ENCODE assay signal across 1 cellular context in genomic region chr17:75846701-75847594, GRCh38.
A peak's percentile ranks its signal among the peaks of the same experiment; 100 is the strongest.
TF ChIP-seq lines count a peak whose summit lies in the region.

No MANE protein-coding gene starts in this region.

TF ChIP-seq in HepG2, 621 proteins besides CTCF, POLR2A, EP300 and RAD21 (continued from another document and continues in another):
- peak; percentile 62 for TF ChIP-seq DBP (CRISPR knock-in tag; IDR thresholded peaks at IDR 0.05; ENCODE audit: not compliant biosample characterization)
- TF ChIP-seq ZNF569 (CRISPR knock-in tag; IDR thresholded peaks at IDR 0.05; ENCODE audit: borderline replicate concordance), result no peak
- TF ChIP-seq SYNCRIP (IDR thresholded peaks at IDR 0.05; ENCODE audit: insufficient read depth, low read depth, low read length), result no peak
- no peak for TF ChIP-seq SOX6 (IDR thresholded peaks at IDR 0.05)
- peak; percentile 93 for TF ChIP-seq SOX6 (CRISPR knock-in tag; IDR thresholded peaks at IDR 0.05)
- TF ChIP-seq ZMAT5 (CRISPR knock-in tag; IDR thresholded peaks at IDR 0.05; ENCODE audit: borderline replicate concordance, low read depth), result no peak
- TF ChIP-seq POLR2AphosphoS5 (IDR thresholded peaks at IDR 0.05; ENCODE audit: low read depth, low read length), result no peak
- no peak for TF ChIP-seq PTBP1 (IDR thresholded peaks at IDR 0.05; ENCODE audit: low read depth, low read length, poor library complexity, severe bottlenecking)
- TF ChIP-seq HMGXB3 (CRISPR knock-in tag; IDR thresholded peaks at IDR 0.05; ENCODE audit: borderline replicate concordance), result peak; percentile 32; the same call in 1 of the 2 replicates
- no peak for TF ChIP-seq KAT2B (IDR thresholded peaks at IDR 0.05; ENCODE audit: borderline replicate concordance, low read depth, low read length)
- TF ChIP-seq EEA1 (CRISPR knock-in tag; IDR thresholded peaks at IDR 0.05; ENCODE audit: borderline replicate concordance), result no peak
- peak; percentile 64; the same call in 1 of the 2 replicates for TF ChIP-seq SRY (CRISPR knock-in tag; IDR thresholded peaks at IDR 0.05)
- no peak for TF ChIP-seq WIZ (CRISPR knock-in tag; IDR thresholded peaks at IDR 0.05)
- TF ChIP-seq ZNF773 (CRISPR knock-in tag; IDR thresholded peaks at IDR 0.05; ENCODE audit: borderline replicate concordance), result 0 out of 2 replicates have a peak, but pooled peaks have one; percentile 38
- TF ChIP-seq MXD3 (CRISPR knock-in tag; IDR thresholded peaks at IDR 0.05), result peak; percentile 76
- peak; percentile 92 for TF ChIP-seq TAF15 (IDR thresholded peaks at IDR 0.05; ENCODE audit: low read depth, low read length, poor library complexity, severe bottlenecking)
- no peak for TF ChIP-seq GPN1 (CRISPR knock-in tag; IDR thresholded peaks at IDR 0.05; ENCODE audit: borderline replicate concordance)
- TF ChIP-seq ATF5 (CRISPR knock-in tag; IDR thresholded peaks at IDR 0.05; ENCODE audit: low read depth), result no peak
- no peak for TF ChIP-seq ZNF576 (CRISPR knock-in tag; IDR thresholded peaks at IDR 0.05)
- peak; percentile 81 for TF ChIP-seq KLF6 (CRISPR knock-in tag; IDR thresholded peaks at IDR 0.05)
- no peak for TF ChIP-seq ZNF10 (CRISPR knock-in tag; IDR thresholded peaks at IDR 0.05; ENCODE audit: borderline replicate concordance, low read depth)
- no peak for TF ChIP-seq HNRNPH1 (optimal IDR thresholded peaks at IDR 0.05; ENCODE audit: low read depth, low read length)
- no peak; the same call in 1 of the 2 replicates for TF ChIP-seq ATF6 (CRISPR knock-in tag; conservative IDR thresholded peaks at IDR 0.05)
- TF ChIP-seq DMAP1 (CRISPR knock-in tag; IDR thresholded peaks at IDR 0.05), result peak; percentile 71; the same call in 1 of the 2 replicates
- TF ChIP-seq PRPF4 (IDR thresholded peaks at IDR 0.05; ENCODE audit: low read depth, low read length, poor library complexity, severe bottlenecking), result no peak
- peak; percentile 83 for TF ChIP-seq TFDP1 (CRISPR knock-in tag; IDR thresholded peaks at IDR 0.05; ENCODE audit: borderline replicate concordance)
- peak; percentile 55; the same call in 1 of the 2 replicates for TF ChIP-seq ZBTB21 (CRISPR knock-in tag; IDR thresholded peaks at IDR 0.05)
- TF ChIP-seq PRDM15 (CRISPR knock-in tag; IDR thresholded peaks at IDR 0.05), result no peak
- 0 out of 2 replicates have a peak, but pooled peaks have one; percentile 65 for TF ChIP-seq ISL2 (CRISPR knock-in tag; IDR thresholded peaks at IDR 0.05)
- 0 out of 2 replicates have a peak, but pooled peaks have one; percentile 33 for TF ChIP-seq HOMEZ (CRISPR knock-in tag; IDR thresholded peaks at IDR 0.05; ENCODE audit: low read depth)
- TF ChIP-seq ZNF790 (CRISPR knock-in tag; IDR thresholded peaks at IDR 0.05; ENCODE audit: borderline replicate concordance), result no peak
- no peak for TF ChIP-seq ZBTB1 (CRISPR knock-in tag; IDR thresholded peaks at IDR 0.05; ENCODE audit: borderline replicate concordance)
- no peak; the same call in 1 of the 2 replicates for TF ChIP-seq ZBTB3 (CRISPR knock-in tag; IDR thresholded peaks at IDR 0.05; ENCODE audit: borderline replicate concordance, low read depth)
- peak; percentile 92 for TF ChIP-seq RNF2 (conservative IDR thresholded peaks at IDR 0.05; ENCODE audit: low read depth)
- TF ChIP-seq DR1 (CRISPR knock-in tag; IDR thresholded peaks at IDR 0.05), result peak; percentile 60
- TF ChIP-seq ZNF546 (CRISPR knock-in tag; conservative IDR thresholded peaks at IDR 0.05), result no peak
- TF ChIP-seq HHEX (CRISPR knock-in tag; IDR thresholded peaks at IDR 0.05), result peak; percentile 84
- no peak for TF ChIP-seq CREBL2 (CRISPR knock-in tag; IDR thresholded peaks at IDR 0.05; ENCODE audit: borderline replicate concordance)
- TF ChIP-seq ZNF841 (CRISPR knock-in tag; IDR thresholded peaks at IDR 0.05; ENCODE audit: borderline replicate concordance), result 0 out of 2 replicates have a peak, but pooled peaks have one; percentile 23
- TF ChIP-seq NFE2 (CRISPR knock-in tag; IDR thresholded peaks at IDR 0.05), result no peak
- TF ChIP-seq JUNB (CRISPR knock-in tag; IDR thresholded peaks at IDR 0.05; ENCODE audit: borderline replicate concordance), result no peak; the same call in 1 of the 2 replicates
- peak; percentile 22 for TF ChIP-seq SRSF1 (optimal IDR thresholded peaks at IDR 0.05; ENCODE audit: low read depth, low read length)
- no peak for TF ChIP-seq SMC3 (IDR thresholded peaks at IDR 0.05; ENCODE audit: low read length)
- 0 out of 2 replicates have a peak, but pooled peaks have one; percentile 36 for TF ChIP-seq ZNF598 (CRISPR knock-in tag; IDR thresholded peaks at IDR 0.05; ENCODE audit: borderline replicate concordance)
- peak; percentile 88 for TF ChIP-seq ASH2L (IDR thresholded peaks at IDR 0.05; ENCODE audit: insufficient read length, low read depth, low read length)
- peak; percentile 82 for TF ChIP-seq ZNF414 (CRISPR knock-in tag; IDR thresholded peaks at IDR 0.05)
- TF ChIP-seq GATAD1 (CRISPR knock-in tag; IDR thresholded peaks at IDR 0.05), result peak; percentile 50; the same call in 1 of the 2 replicates
- peak; percentile 90 for TF ChIP-seq GATAD2A (CRISPR knock-in tag; IDR thresholded peaks at IDR 0.05)
